Comparison of ENCODE assay signal across 1 cellular context in genomic region chr16:19140392-19140791, GRCh38.
TF ChIP-seq lines count a peak whose summit lies in the region.

No MANE protein-coding gene starts in this region.

TF ChIP-seq in HepG2, 621 proteins besides CTCF, POLR2A, EP300 and RAD21:
- no peak for TF ChIP-seq MAF1 (CRISPR knock-in tag; IDR thresholded peaks at IDR 0.05; ENCODE audit: borderline replicate concordance)
- TF ChIP-seq PRMT3 (CRISPR knock-in tag; IDR thresholded peaks at IDR 0.05; ENCODE audit: borderline replicate concordance, low read depth) = no peak
- no peak for TF ChIP-seq RBAK (CRISPR knock-in tag; IDR thresholded peaks at IDR 0.05)
- peak; percentile 30; the same call in 1 of the 2 replicates for TF ChIP-seq ZNF768 (CRISPR knock-in tag; IDR thresholded peaks at IDR 0.05)
- TF ChIP-seq KMT2B (CRISPR knock-in tag; IDR thresholded peaks at IDR 0.05) = no peak
- no peak for TF ChIP-seq ZNF430 (CRISPR knock-in tag; IDR thresholded peaks at IDR 0.05)
